Comparison of ENCODE assay signal across 20 cellular contexts in genomic region chr5:149789835-149790234, GRCh38. TPM values are rescaled to one million over a fixed set of nuclear protein-coding genes. Genes with fewer than 3 reads are reported as not detected.
DNase-seq lines count a peak whose midpoint lies in the region; ATAC-seq and TF ChIP-seq lines count a peak whose summit lies in the region.
"Had no signal": no experiment of that assay in that cellular context is flagged by ENCODE, and none has a peak within 500 bp of the region (broad histone marks: within the 10 kb centered on the region; RNA-seq: fewer than 3 reads in every experiment).

No MANE protein-coding gene starts in this region.

- H3K27me3 ChIP-seq in heart right ventricle (no peaks in the 10 kb centered on the region), sigmoid colon (no peaks in the 10 kb centered on the region)
- H3K27me3 ChIP-seq: BLaER1 had no signal

- peaks cover 34% of the 10 kb centered on the region for H3K36me3 Mint-ChIP-seq in dendritic cell treated with granulocyte-macrophage colony-stimulating factor and Interleukin-4, amounts not matched to agents 40 ng/mL and 50 ng/mL, for 4 days (ENCODE audit: low read depth)
- H3K36me3 Mint-ChIP-seq in memory B cell = peaks cover 13% of the 10 kb centered on the region

- DNase-seq in heart right ventricle (no peak), left ventricle myocardium superior (no peak), memory B cell (ENCODE audit: low spot score in 2 of 2) (no peak), sigmoid colon (no peak), D341Med (ENCODE audit: low spot score) (no peak), DMS153 treated with DMSO at 0.1 percent for 48 hours (lab: John Stamatoyannopoulos, UW; ENCODE audit: unreplicated experiment) (no peak), HuH-7 (ENCODE audit: low spot score) (no peak)
- DNase-seq: 8988T; CD8-positive, alpha-beta memory T cell; DMS 273 treated with DMSO at 0.1 percent for 48 hours; GF-D8; GOT3; NCI-H1436; NCI-H2171; NCI-H446 treated with DMSO at 0.1 percent for 48 hours; NK-92 treated with Interleukin-12 subunit alpha and Interleukin-12 subunit beta, amount 100 ng/mL, for 24 hours; OCI-M1 had no signal

- ATAC-seq in heart right ventricle (peak in 1 of 8 donors; percentile 4), left ventricle myocardium superior (no peak), memory B cell (ENCODE audit: low read depth) (no peak)

- intact Hi-C loops in heart right ventricle (cut with DNase I) (no loop called here), left ventricle myocardium superior (cut with micrococcal nuclease) (no loop called here), sigmoid colon (cut with DNase I) (no loop called here)
- intact Hi-C loops in dendritic cell treated with granulocyte-macrophage colony-stimulating factor and Interleukin-4, amounts not matched to agents 40 ng/mL and 50 ng/mL, for 4 days (cut with micrococcal nuclease) = no loop called here

- H3K4me1 ChIP-seq in heart right ventricle (peaks cover 4 to 69% (median 53%) of the 10 kb centered on the region in 9 donors), sigmoid colon (peaks cover 0 to 69% (median 55%) of the 10 kb centered on the region in 4 donors)

- H3K36me3 ChIP-seq in heart right ventricle (no peaks in the 10 kb centered on the region), sigmoid colon (no peaks in the 10 kb centered on the region)

- no peak overlapping the region for H3K4me3 ChIP-seq in heart right ventricle
- H3K4me3 ChIP-seq in sigmoid colon = no peak overlapping the region
- H3K4me3 ChIP-seq: BLaER1 had no signal

- WGBS in heart right ventricle, 2 donors = 60 to 70% methylated on average over 1 of the region's 1 CpG
- 43 to 83% methylated on average over 1 of the region's 1 CpG for WGBS in sigmoid colon, 2 donors

- H3K4me1 Mint-ChIP-seq in dendritic cell treated with granulocyte-macrophage colony-stimulating factor and Interleukin-4, amounts not matched to agents 40 ng/mL and 50 ng/mL, for 4 days (ENCODE audit: low read depth) = peaks cover 65% of the 10 kb centered on the region
- H3K4me1 Mint-ChIP-seq in memory B cell = peaks cover 25% of the 10 kb centered on the region

- TF ChIP-seq POLR2A in sigmoid colon (IDR thresholded peaks at IDR 0.05) = no peak

- H3K9me3 Mint-ChIP-seq in dendritic cell treated with granulocyte-macrophage colony-stimulating factor and Interleukin-4, amounts not matched to agents 40 ng/mL and 50 ng/mL, for 4 days = no peaks in the 10 kb centered on the region
- H3K9me3 Mint-ChIP-seq in memory B cell = no peaks in the 10 kb centered on the region

- peak overlapping the region in 9 of 10 donors; percentile 3 to 71 (median 60) for H3K27ac ChIP-seq in heart right ventricle
- H3K27ac ChIP-seq in sigmoid colon = peak overlapping the region; percentile 39 to 97 (median 68)
- H3K27ac ChIP-seq: BLaER1, KMS-11 had no signal

- no peaks in the 10 kb centered on the region for H3K9me3 ChIP-seq in heart right ventricle
- no peaks in the 10 kb centered on the region for H3K9me3 ChIP-seq in sigmoid colon
- H3K9me3 ChIP-seq: BLaER1 had no signal

- peak overlapping the region; percentile 46 for H3K27ac Mint-ChIP-seq in dendritic cell treated with granulocyte-macrophage colony-stimulating factor and Interleukin-4, amounts not matched to agents 40 ng/mL and 50 ng/mL, for 4 days
- H3K27ac Mint-ChIP-seq in memory B cell = peak overlapping the region; percentile 72

- TF ChIP-seq EP300 in sigmoid colon (IDR thresholded peaks at IDR 0.05) = no peak

- H3K27me3 Mint-ChIP-seq in dendritic cell treated with granulocyte-macrophage colony-stimulating factor and Interleukin-4, amounts not matched to agents 40 ng/mL and 50 ng/mL, for 4 days = no peaks in the 10 kb centered on the region
- H3K27me3 Mint-ChIP-seq in memory B cell = no peaks in the 10 kb centered on the region
- H3K27me3 Mint-ChIP-seq: CD8-positive, alpha-beta memory T cell had no signal

- H3K4me3 Mint-ChIP-seq in dendritic cell treated with granulocyte-macrophage colony-stimulating factor and Interleukin-4, amounts not matched to agents 40 ng/mL and 50 ng/mL, for 4 days = no peak overlapping the region
- no peak overlapping the region for H3K4me3 Mint-ChIP-seq in memory B cell
- H3K4me3 Mint-ChIP-seq: CD8-positive, alpha-beta memory T cell had no signal

- TF ChIP-seq CTCF in heart right ventricle (IDR thresholded peaks at IDR 0.05) (no peak), sigmoid colon (IDR thresholded peaks at IDR 0.05) (no peak)

RNA-seq across cellular contexts. Expression of gene PPARGC1B, which starts 59.7 kb away (rescaled TPM):
- total RNA-seq in heart right ventricle (10 to 100 TPM; 21.5 to 36.6 (median 28.9) TPM), left ventricle myocardium superior (35.1 TPM), sigmoid colon (10 to 100 TPM in 3 of 4 donors, 1 to 10 TPM in 1; 9.9 to 19.1 (median 12.3) TPM)
- polyA plus RNA-seq in heart right ventricle (10 to 100 TPM in 1 of 2 donors, 1 to 10 TPM in 1; 1.6 to 15.4 TPM), sigmoid colon (10 to 100 TPM in 1 of 3 donors, 1 to 10 TPM in 2; 1.8 to 13.9 (median 5.3) TPM)
